Comparison of ENCODE assay signal across 2 cellular contexts in the genomic region with DNA sequence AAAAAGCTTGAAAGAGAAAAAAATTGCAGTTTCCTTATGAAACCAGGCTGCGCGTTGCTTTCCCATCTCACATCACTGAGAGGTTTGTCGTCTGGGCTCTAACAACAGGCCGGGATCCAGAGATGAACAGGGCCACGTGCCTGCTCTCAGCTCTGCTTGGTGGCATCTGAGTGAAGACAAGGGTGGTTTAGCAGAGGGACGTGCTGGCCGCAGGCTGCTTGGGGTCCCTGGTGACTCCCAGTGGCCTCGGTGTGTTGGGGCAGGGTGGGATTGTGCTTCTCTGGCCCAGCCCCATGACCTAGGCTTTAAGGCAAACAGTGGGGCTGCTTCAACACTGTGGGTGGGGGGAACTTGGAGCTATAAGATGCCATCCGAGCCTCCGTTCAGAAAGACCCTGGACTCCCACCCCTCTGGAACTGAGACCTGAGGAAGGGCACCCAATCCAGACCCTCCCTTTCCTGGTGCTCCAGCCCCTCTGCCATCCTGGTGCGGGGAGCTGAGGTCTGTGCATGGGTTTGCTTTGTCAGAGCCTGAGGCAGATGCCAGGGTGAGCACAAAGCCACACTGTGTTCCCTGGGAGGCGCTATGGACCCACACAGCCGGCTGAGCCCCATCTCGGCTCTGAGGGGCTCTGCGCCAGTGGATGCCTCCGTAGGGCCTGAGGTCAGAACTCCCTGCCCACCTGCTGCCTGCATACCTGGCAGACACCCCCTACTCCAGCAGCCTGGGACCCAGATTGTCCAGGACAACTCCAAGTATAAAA.
TF ChIP-seq lines count a peak whose summit lies in the region.

No MANE protein-coding gene starts in this region.

TF ChIP-seq in HCT116, 20 proteins besides CTCF, POLR2A, EP300 and RAD21 (continued from another document):
- TF ChIP-seq, protein P1, sequence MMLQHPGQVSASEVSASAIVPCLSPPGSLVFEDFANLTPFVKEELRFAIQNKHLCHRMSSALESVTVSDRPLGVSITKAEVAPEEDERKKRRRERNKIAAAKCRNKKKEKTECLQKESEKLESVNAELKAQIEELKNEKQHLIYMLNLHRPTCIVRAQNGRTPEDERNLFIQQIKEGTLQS (IDR thresholded peaks at IDR 0.05): no peak
- no peak for TF ChIP-seq EZH2 (IDR thresholded peaks at IDR 0.05)
- TF ChIP-seq YY1 (IDR thresholded peaks at IDR 0.05; ENCODE audit: extremely low read depth, insufficient replicate concordance, low read depth, low read length): no peak
- no peak for TF ChIP-seq EZH2phosphoT487 (IDR thresholded peaks at IDR 0.05; ENCODE audit: borderline replicate concordance)

TF ChIP-seq in liver, 16 proteins besides CTCF, POLR2A, EP300 and RAD21 (continued from another document):
- TF ChIP-seq HNF4G (IDR thresholded peaks at IDR 0.05) (no peak), HNF4A (conservative IDR thresholded peaks at IDR 0.05) (no peak), JUND (IDR thresholded peaks at IDR 0.05) (no peak), GABPA (IDR thresholded peaks at IDR 0.05 in 1 of 2, conservative IDR thresholded peaks at IDR 0.05 in 1 of 2) (no peak), RXRA (IDR thresholded peaks at IDR 0.05) (no peak), TAF1 (conservative IDR thresholded peaks at IDR 0.05) (no peak), FOXA1 (IDR thresholded peaks at IDR 0.05) (no peak), EGR1 (IDR thresholded peaks at IDR 0.05; ENCODE audit: low read depth in 2 of 2) (no peak), YY1 (IDR thresholded peaks at IDR 0.05) (no peak), SP1 (IDR thresholded peaks at IDR 0.05) (no peak)
- TF ChIP-seq, protein P2, sequence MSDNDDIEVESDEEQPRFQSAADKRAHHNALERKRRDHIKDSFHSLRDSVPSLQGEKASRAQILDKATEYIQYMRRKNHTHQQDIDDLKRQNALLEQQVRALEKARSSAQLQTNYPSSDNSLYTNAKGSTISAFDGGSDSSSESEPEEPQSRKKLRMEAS (IDR thresholded peaks at IDR 0.05): no peak
- TF ChIP-seq, protein P1 (IDR thresholded peaks at IDR 0.05): no peak
- TF ChIP-seq, protein P3, sequence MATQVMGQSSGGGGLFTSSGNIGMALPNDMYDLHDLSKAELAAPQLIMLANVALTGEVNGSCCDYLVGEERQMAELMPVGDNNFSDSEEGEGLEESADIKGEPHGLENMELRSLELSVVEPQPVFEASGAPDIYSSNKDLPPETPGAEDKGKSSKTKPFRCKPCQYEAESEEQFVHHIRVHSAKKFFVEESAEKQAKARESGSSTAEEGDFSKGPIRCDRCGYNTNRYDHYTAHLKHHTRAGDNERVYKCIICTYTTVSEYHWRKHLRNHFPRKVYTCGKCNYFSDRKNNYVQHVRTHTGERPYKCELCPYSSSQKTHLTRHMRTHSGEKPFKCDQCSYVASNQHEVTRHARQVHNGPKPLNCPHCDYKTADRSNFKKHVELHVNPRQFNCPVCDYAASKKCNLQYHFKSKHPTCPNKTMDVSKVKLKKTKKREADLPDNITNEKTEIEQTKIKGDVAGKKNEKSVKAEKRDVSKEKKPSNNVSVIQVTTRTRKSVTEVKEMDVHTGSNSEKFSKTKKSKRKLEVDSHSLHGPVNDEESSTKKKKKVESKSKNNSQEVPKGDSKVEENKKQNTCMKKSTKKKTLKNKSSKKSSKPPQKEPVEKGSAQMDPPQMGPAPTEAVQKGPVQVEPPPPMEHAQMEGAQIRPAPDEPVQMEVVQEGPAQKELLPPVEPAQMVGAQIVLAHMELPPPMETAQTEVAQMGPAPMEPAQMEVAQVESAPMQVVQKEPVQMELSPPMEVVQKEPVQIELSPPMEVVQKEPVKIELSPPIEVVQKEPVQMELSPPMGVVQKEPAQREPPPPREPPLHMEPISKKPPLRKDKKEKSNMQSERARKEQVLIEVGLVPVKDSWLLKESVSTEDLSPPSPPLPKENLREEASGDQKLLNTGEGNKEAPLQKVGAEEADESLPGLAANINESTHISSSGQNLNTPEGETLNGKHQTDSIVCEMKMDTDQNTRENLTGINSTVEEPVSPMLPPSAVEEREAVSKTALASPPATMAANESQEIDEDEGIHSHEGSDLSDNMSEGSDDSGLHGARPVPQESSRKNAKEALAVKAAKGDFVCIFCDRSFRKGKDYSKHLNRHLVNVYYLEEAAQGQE (IDR thresholded peaks at IDR 0.05): no peak
TF ChIP-seq in liver: peak in this region for 0.
